Comparison of ENCODE assay signal across 1 cellular context in the genomic region with DNA sequence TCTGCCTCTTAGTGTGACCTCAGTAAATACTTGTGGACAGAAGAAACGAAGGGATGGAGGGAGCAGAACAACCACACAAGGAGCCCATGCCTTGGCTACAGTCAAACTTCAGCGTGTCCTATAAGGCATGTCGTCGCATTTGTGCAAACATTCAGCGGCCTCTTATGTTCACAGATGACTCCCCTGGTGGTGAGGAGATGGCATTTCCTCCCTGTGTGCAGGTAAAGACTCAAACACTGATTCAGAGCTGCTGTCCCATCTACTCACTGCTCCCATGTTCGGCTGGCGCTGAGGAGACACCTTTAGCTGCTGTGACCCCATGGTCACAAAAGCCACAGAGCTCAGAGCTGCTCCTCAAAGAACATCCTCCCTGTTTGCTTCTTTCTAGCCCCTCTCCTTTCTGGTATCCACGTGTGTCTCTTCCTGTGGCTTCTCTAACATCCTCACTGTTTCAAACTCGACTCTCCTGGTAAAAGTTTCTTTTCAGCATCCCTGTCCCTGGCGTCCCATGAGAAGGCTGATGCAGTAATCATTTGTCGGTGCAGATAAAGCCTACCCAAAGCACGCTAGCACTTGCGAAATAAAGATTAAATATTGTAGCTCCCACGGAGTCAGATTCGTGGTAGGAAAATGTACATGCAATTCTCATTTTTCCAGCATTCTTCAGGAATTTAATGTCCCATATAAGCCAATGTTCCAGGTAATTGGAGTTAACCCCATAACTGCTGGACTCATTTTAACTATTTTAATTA.
TF ChIP-seq lines count a peak whose summit lies in the region.

No MANE protein-coding gene starts in this region.

TF ChIP-seq in H1, 55 proteins besides CTCF, POLR2A, EP300 and RAD21:
- no peak for TF ChIP-seq POLR2AphosphoS5 (IDR thresholded peaks at IDR 0.05; ENCODE audit: low read depth, low read length)
- TF ChIP-seq CHD1 (IDR thresholded peaks at IDR 0.05; ENCODE audit: low read depth, low read length): no peak
- no peak for TF ChIP-seq JUND (IDR thresholded peaks at IDR 0.05; ENCODE audit: low read length)
- TF ChIP-seq KDM4A (IDR thresholded peaks at IDR 0.05; ENCODE audit: low read depth, low read length, severe bottlenecking): no peak
- no peak for TF ChIP-seq TAF7 (optimal IDR thresholded peaks at IDR 0.05; ENCODE audit: borderline replicate concordance, low read depth, low read length)
- TF ChIP-seq BCL11A (IDR thresholded peaks at IDR 0.05; ENCODE audit: low read depth in 2 of 2, low read length in 2 of 2): no peak
- TF ChIP-seq, protein P1, sequence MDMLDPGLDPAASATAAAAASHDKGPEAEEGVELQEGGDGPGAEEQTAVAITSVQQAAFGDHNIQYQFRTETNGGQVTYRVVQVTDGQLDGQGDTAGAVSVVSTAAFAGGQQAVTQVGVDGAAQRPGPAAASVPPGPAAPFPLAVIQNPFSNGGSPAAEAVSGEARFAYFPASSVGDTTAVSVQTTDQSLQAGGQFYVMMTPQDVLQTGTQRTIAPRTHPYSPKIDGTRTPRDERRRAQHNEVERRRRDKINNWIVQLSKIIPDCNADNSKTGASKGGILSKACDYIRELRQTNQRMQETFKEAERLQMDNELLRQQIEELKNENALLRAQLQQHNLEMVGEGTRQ (IDR thresholded peaks at IDR 0.05; ENCODE audit: low read length): no peak
- no peak for TF ChIP-seq NANOG (IDR thresholded peaks at IDR 0.05; ENCODE audit: insufficient read depth, low read depth, low read length, poor library complexity, severe bottlenecking)
- TF ChIP-seq CBX8 (IDR thresholded peaks at IDR 0.05; ENCODE audit: borderline replicate concordance, low read depth, low read length): no peak
- TF ChIP-seq KDM5A (IDR thresholded peaks at IDR 0.05; ENCODE audit: low read length): no peak
- TF ChIP-seq ASH2L (IDR thresholded peaks at IDR 0.05; ENCODE audit: low read length): no peak
TF ChIP-seq in H1: peak in this region for 0.
